28 cellular contexts compared by ENCODE assay signal in genomic region chr2:110644357-110644756, GRCh38.
"Had no signal": no experiment of that assay in that cellular context is flagged by ENCODE, and none has a peak within 500 bp of the region (broad histone marks: within the 10 kb centered on the region; RNA-seq: fewer than 3 reads in every experiment).

No MANE protein-coding gene starts in this region.

- H3K27ac Mint-ChIP-seq: stimulated activated effector memory CD8-positive, alpha-beta T cell treated with anti-CD3 and anti-CD28 coated beads, Interleukin-12 subunit alpha, Interleukin-12 subunit beta, amount 100 ng/mL, for 72 hours; stimulated activated memory B cell treated with anti-CD40 and anti-IgM and Interleukin-4, amounts not matched to agents 10 μg/mL and 1 μg/mL and 100 μg/mL, for 72 hours; stimulated activated naive B cell treated with anti-CD40 and anti-IgM and Interleukin-4, amounts not matched to agents 10 μg/mL and 1 μg/mL and 100 μg/mL, for 72 hours; stimulated activated naive CD8-positive, alpha-beta T cell treated with anti-CD3 and anti-CD28 coated beads, Interleukin-15, amount 100 ng/mL, for 72 hours; stimulated activated naive CD8-positive, alpha-beta T cell treated with anti-CD3 and anti-CD28 coated beads, Interleukin-15, Interleukin-2, amounts not matched to agents 100 ng/mL and 50 ng/mL, for 24 hours; type B pancreatic cell had no signal

- H3K9me3 ChIP-seq: stomach, suprapubic skin, testis, thoracic aorta, thyroid gland, tibial artery, tibial nerve, transverse colon, upper lobe of left lung, upper lobe of right lung, uterus, vagina had no signal

- H3K4me3 ChIP-seq: stomach, suprapubic skin, testis, thoracic aorta, thyroid gland, tibial artery, tibial nerve, transverse colon, upper lobe of left lung, upper lobe of right lung, uterus, vagina had no signal

- H3K9me3 Mint-ChIP-seq: stimulated activated effector memory CD8-positive, alpha-beta T cell treated with anti-CD3 and anti-CD28 coated beads, Interleukin-12 subunit alpha, Interleukin-12 subunit beta, amount 100 ng/mL, for 72 hours; stimulated activated memory B cell treated with anti-CD40 and anti-IgM and Interleukin-4, amounts not matched to agents 10 μg/mL and 1 μg/mL and 100 μg/mL, for 72 hours; stimulated activated naive B cell treated with anti-CD40 and anti-IgM and Interleukin-4, amounts not matched to agents 10 μg/mL and 1 μg/mL and 100 μg/mL, for 72 hours; stimulated activated naive CD8-positive, alpha-beta T cell treated with anti-CD3 and anti-CD28 coated beads, Interleukin-15, amount 100 ng/mL, for 72 hours; stimulated activated naive CD8-positive, alpha-beta T cell treated with anti-CD3 and anti-CD28 coated beads, Interleukin-15, Interleukin-2, amounts not matched to agents 100 ng/mL and 50 ng/mL, for 24 hours; type B pancreatic cell had no signal

- H3K4me3 Mint-ChIP-seq: stimulated activated effector memory CD8-positive, alpha-beta T cell treated with anti-CD3 and anti-CD28 coated beads, Interleukin-12 subunit alpha, Interleukin-12 subunit beta, amount 100 ng/mL, for 72 hours; stimulated activated memory B cell treated with anti-CD40 and anti-IgM and Interleukin-4, amounts not matched to agents 10 μg/mL and 1 μg/mL and 100 μg/mL, for 72 hours; stimulated activated naive B cell treated with anti-CD40 and anti-IgM and Interleukin-4, amounts not matched to agents 10 μg/mL and 1 μg/mL and 100 μg/mL, for 72 hours; stimulated activated naive CD8-positive, alpha-beta T cell treated with anti-CD3 and anti-CD28 coated beads, Interleukin-15, amount 100 ng/mL, for 72 hours; stimulated activated naive CD8-positive, alpha-beta T cell treated with anti-CD3 and anti-CD28 coated beads, Interleukin-15, Interleukin-2, amounts not matched to agents 100 ng/mL and 50 ng/mL, for 24 hours; type B pancreatic cell had no signal

- H3K4me1 Mint-ChIP-seq: stimulated activated effector memory CD8-positive, alpha-beta T cell treated with anti-CD3 and anti-CD28 coated beads, Interleukin-12 subunit alpha, Interleukin-12 subunit beta, amount 100 ng/mL, for 72 hours; stimulated activated memory B cell treated with anti-CD40 and anti-IgM and Interleukin-4, amounts not matched to agents 10 μg/mL and 1 μg/mL and 100 μg/mL, for 72 hours; stimulated activated naive B cell treated with anti-CD40 and anti-IgM and Interleukin-4, amounts not matched to agents 10 μg/mL and 1 μg/mL and 100 μg/mL, for 72 hours; stimulated activated naive CD8-positive, alpha-beta T cell treated with anti-CD3 and anti-CD28 coated beads, Interleukin-15, amount 100 ng/mL, for 72 hours had no signal

- DNase-seq: stimulated activated CD4-positive, alpha-beta T cell treated with anti-CD3 and anti-CD28 coated beads, Interleukin-2, amount 100 ng/mL, for 48 hours; stimulated activated CD4-positive, alpha-beta T cell treated with anti-CD3 and anti-CD28 coated beads, Interleukin-4, amount 100 ng/mL, for 1 hour; stimulated activated CD4-positive, alpha-beta T cell treated with anti-CD3 and anti-CD28 coated beads, Interleukin-4, amount 100 ng/mL, for 24 hours; stimulated activated CD4-positive, alpha-beta T cell treated with anti-CD3 and anti-CD28 coated beads, Interleukin-4, amount 100 ng/mL, for 4 hours; stimulated activated CD8-positive, alpha-beta memory T cell treated with anti-CD3 and anti-CD28 coated beads, Interleukin-4, amount 100 ng/mL, for 48 hours; stimulated activated naive B cell treated with anti-CD40 and anti-IgM and Interleukin-4, amounts not matched to agents 10 μg/mL and 1 μg/mL and 100 μg/mL, for 72 hours; stimulated activated naive CD4-positive, alpha-beta T cell; stimulated activated naive CD4-positive, alpha-beta T cell treated with Interleukin-2 at 50 U/mL for 16 hours; stimulated activated naive CD8-positive, alpha-beta T cell treated with anti-CD3 and anti-CD28 coated beads, Interleukin-15, amount 100 ng/mL, for 72 hours; stimulated activated naive CD8-positive, alpha-beta T cell treated with anti-CD3 and anti-CD28 coated beads, Interleukin-15, Interleukin-2, amounts not matched to agents 100 U/mL and 50 U/mL, for 24 hours; stomach; substantia nigra; testis; thyroid gland; tibial artery; transverse colon; trophoblast cell; upper lobe of left lung; upper lobe of right lung; uterus had no signal

- H3K36me3 Mint-ChIP-seq: stimulated activated memory B cell treated with anti-CD40 and anti-IgM and Interleukin-4, amounts not matched to agents 10 μg/mL and 1 μg/mL and 100 μg/mL, for 72 hours had no signal

- H3K27me3 ChIP-seq: stomach, suprapubic skin, testis, thyroid gland, tibial artery, tibial nerve, transverse colon, upper lobe of left lung, upper lobe of right lung, uterus, vagina had no signal

- H3K27me3 Mint-ChIP-seq: stimulated activated memory B cell treated with anti-CD40 and anti-IgM and Interleukin-4, amounts not matched to agents 10 μg/mL and 1 μg/mL and 100 μg/mL, for 72 hours; stimulated activated naive B cell treated with anti-CD40 and anti-IgM and Interleukin-4, amounts not matched to agents 10 μg/mL and 1 μg/mL and 100 μg/mL, for 72 hours; stimulated activated naive CD8-positive, alpha-beta T cell treated with anti-CD3 and anti-CD28 coated beads, Interleukin-15, amount 100 ng/mL, for 72 hours; stimulated activated naive CD8-positive, alpha-beta T cell treated with anti-CD3 and anti-CD28 coated beads, Interleukin-15, Interleukin-2, amounts not matched to agents 100 ng/mL and 50 ng/mL, for 24 hours; type B pancreatic cell had no signal

- H3K36me3 ChIP-seq: stomach, suprapubic skin, thoracic aorta, thyroid gland, tibial artery, tibial nerve, transverse colon, upper lobe of left lung, upper lobe of right lung, uterus, vagina had no signal

- H3K4me1 ChIP-seq: stomach, suprapubic skin, testis, thyroid gland, tibial artery, tibial nerve, transverse colon, upper lobe of left lung, upper lobe of right lung, uterus, vagina had no signal

- H3K27ac ChIP-seq: stomach, suprapubic skin, testis, thoracic aorta, thyroid gland, tibial artery, tibial nerve, transverse colon, upper lobe of left lung, upper lobe of right lung, uterus, vagina had no signal
